18 cellular contexts compared by ENCODE assay signal in the genomic region with DNA sequence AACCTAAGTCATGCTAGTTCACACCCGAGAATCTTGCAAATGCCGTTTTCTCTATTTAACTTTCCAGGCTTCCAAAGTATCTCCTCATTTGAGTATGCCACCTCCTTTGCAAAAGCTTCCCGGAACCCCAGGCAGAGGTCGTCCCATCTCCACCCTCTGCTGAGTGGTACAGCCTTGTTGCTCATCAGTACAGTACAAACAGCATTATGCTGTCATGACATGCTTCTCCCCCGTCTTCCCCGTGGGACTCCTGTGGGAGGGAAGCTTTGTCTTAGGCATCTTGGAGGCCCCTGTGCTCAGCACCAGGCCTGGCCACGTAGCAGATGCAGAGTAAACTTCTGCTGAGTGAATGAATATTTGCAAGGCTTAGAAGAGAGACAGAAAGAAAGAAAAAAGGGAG.
A peak's percentile ranks its signal among the peaks of the same experiment; 100 is the strongest.
DNase-seq lines count a peak whose midpoint lies in the region; ATAC-seq and TF ChIP-seq lines count a peak whose summit lies in the region.
"Had no signal": no experiment of that assay in that cellular context is flagged by ENCODE, and none has a peak within 500 bp of the region (broad histone marks: within the 10 kb centered on the region; RNA-seq: fewer than 3 reads in every experiment).

No MANE protein-coding gene starts in this region.

- DNase-seq in amniotic epithelial cell (ENCODE audit: low read depth) (peak; percentile 5), glutamatergic neuron (peak; percentile 46), putamen (ENCODE audit: low spot score) (peak; percentile 71), GF-D8 (lab: John Stamatoyannopoulos, UW) (no peak), hippocampal formation (lab: John Stamatoyannopoulos, UW) (no peak)
- DNase-seq: CD4-positive, CD25-positive, alpha-beta regulatory T cell; KG1; MG63; NCI-H2029; NCI-H446 treated with DMSO at 0.1 percent for 48 hours; NCI-H526; NCI-H82; SHP77 treated with DMSO at 0.1 percent for 48 hours had no signal

- peak overlapping the region; percentile 11 for H3K27ac Mint-ChIP-seq in glutamatergic neuron (ENCODE audit: unreplicated experiment)

- H3K27me3 Mint-ChIP-seq in glutamatergic neuron (ENCODE audit: unreplicated experiment) = peaks cover 13% of the 10 kb centered on the region

- H3K9me3 ChIP-seq in HEK293 (ENCODE audit: control insufficient read depth, insufficient read depth, low read depth, low read length) = no peaks in the 10 kb centered on the region
- H3K9me3 ChIP-seq: BLaER1, MG63 had no signal

- no peak overlapping the region for H3K4me3 Mint-ChIP-seq in glutamatergic neuron (ENCODE audit: unreplicated experiment)
- H3K4me3 Mint-ChIP-seq: CD4-positive, CD25-positive, alpha-beta regulatory T cell had no signal

- H3K36me3 Mint-ChIP-seq in glutamatergic neuron (ENCODE audit: unreplicated experiment) = no peaks in the 10 kb centered on the region
- H3K36me3 Mint-ChIP-seq: CD4-positive, CD25-positive, alpha-beta regulatory T cell had no signal

- POLR2A ChIA-PET in HEK293 (lab: Yijun Ruan, JAX) = no interaction called here

- H3K27ac ChIP-seq in HEK293 (ENCODE audit: extremely low read depth, low read depth, low read length) = no peak overlapping the region
- H3K27ac ChIP-seq: BLaER1, RWPE1 had no signal

- peaks cover 18% of the 10 kb centered on the region for H3K4me1 Mint-ChIP-seq in glutamatergic neuron (ENCODE audit: low read depth, unreplicated experiment)
- H3K4me1 Mint-ChIP-seq: CD4-positive, CD25-positive, alpha-beta regulatory T cell had no signal

- TF ChIP-seq POLR2A in GM18505 (IDR thresholded peaks at IDR 0.05; ENCODE audit: borderline replicate concordance, extremely low read depth, insufficient read depth, insufficient read length) = no peak

- no peaks in the 10 kb centered on the region for H3K4me1 ChIP-seq in HEK293 (ENCODE audit: control insufficient read depth, insufficient read depth, low read length)
- H3K4me1 ChIP-seq: BLaER1 had no signal

- no peak for ATAC-seq in GM21367 (IDR thresholded peaks at IDR 0.05; ENCODE audit: unreplicated experiment)
- ATAC-seq in GM18505 (IDR thresholded peaks at IDR 0.05; ENCODE audit: unreplicated experiment) = no peak

- CTCF ChIA-PET in HEK293 (lab: Yijun Ruan, JAX) = no interaction called here

- TF ChIP-seq CTCF in HEK293 (tag by site-specific recombination; IDR thresholded peaks at IDR 0.05) = no peak
- no peak for TF ChIP-seq CTCF in glutamatergic neuron (IDR thresholded peaks at IDR 0.05; ENCODE audit: partially characterized antibody, unreplicated experiment)

- no peaks in the 10 kb centered on the region for H3K36me3 ChIP-seq in HEK293 (ENCODE audit: control insufficient read depth in 2 of 2, insufficient read depth in 1 of 2, low read length in 2 of 2)
- H3K36me3 ChIP-seq: BLaER1, MG63 had no signal

- no peaks in the 10 kb centered on the region for H3K9me3 Mint-ChIP-seq in glutamatergic neuron (ENCODE audit: unreplicated experiment)

- H3K4me3 ChIP-seq in HEK293 (ENCODE audit: low read depth, low read length) = no peak overlapping the region
- H3K4me3 ChIP-seq: BLaER1, MG63 had no signal

TF ChIP-seq in HEK293, 187 proteins besides CTCF, POLR2A, EP300 and RAD21:
- TF ChIP-seq ZFHX2 (tag by site-specific recombination; conservative IDR thresholded peaks at IDR 0.05) (0 out of 2 replicates have a peak, but pooled peaks have one; percentile 13), ZNF341 (tag by site-specific recombination; IDR thresholded peaks at IDR 0.05; ENCODE audit: low read depth) (no peak)

Comparison
In these comparisons a context has a peak if more than half of its experiments do, and no peak if none do; other contexts are left out.
1. DNase-seq: peak in amniotic epithelial cell (single experiment), glutamatergic neuron (single experiment) and putamen (single experiment); none in GF-D8 (single experiment) and hippocampal formation (0 of 2).